Comparison of ENCODE assay signal across 2 cellular contexts in the genomic region with DNA sequence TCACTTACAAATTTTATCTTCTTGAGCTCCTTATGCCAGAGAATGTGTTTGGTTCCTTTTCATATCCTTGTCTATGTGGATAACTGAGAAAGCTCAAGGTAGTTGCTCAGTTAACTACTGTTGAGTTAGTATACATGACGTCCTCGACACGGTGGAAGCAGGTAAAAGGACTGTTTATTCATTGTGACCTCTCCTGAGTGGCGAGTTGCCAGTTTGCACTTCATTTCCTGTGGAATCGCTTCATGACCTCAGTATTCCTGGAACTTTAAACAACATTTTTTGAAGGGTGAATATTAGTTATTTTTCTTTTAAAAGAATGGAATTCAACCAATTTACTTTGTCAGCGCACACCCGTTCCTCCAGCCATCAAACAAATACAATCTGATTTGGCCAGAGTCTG.
A peak's percentile ranks its signal among the peaks of the same experiment; 100 is the strongest.
TF ChIP-seq lines count a peak whose summit lies in the region.

No MANE protein-coding gene starts in this region.

TF ChIP-seq in liver, 16 proteins besides CTCF, POLR2A, EP300 and RAD21:
- TF ChIP-seq, protein P1, sequence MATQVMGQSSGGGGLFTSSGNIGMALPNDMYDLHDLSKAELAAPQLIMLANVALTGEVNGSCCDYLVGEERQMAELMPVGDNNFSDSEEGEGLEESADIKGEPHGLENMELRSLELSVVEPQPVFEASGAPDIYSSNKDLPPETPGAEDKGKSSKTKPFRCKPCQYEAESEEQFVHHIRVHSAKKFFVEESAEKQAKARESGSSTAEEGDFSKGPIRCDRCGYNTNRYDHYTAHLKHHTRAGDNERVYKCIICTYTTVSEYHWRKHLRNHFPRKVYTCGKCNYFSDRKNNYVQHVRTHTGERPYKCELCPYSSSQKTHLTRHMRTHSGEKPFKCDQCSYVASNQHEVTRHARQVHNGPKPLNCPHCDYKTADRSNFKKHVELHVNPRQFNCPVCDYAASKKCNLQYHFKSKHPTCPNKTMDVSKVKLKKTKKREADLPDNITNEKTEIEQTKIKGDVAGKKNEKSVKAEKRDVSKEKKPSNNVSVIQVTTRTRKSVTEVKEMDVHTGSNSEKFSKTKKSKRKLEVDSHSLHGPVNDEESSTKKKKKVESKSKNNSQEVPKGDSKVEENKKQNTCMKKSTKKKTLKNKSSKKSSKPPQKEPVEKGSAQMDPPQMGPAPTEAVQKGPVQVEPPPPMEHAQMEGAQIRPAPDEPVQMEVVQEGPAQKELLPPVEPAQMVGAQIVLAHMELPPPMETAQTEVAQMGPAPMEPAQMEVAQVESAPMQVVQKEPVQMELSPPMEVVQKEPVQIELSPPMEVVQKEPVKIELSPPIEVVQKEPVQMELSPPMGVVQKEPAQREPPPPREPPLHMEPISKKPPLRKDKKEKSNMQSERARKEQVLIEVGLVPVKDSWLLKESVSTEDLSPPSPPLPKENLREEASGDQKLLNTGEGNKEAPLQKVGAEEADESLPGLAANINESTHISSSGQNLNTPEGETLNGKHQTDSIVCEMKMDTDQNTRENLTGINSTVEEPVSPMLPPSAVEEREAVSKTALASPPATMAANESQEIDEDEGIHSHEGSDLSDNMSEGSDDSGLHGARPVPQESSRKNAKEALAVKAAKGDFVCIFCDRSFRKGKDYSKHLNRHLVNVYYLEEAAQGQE (IDR thresholded peaks at IDR 0.05) = no peak
- TF ChIP-seq EGR1 (IDR thresholded peaks at IDR 0.05; ENCODE audit: low read depth in 2 of 2) = no peak
- TF ChIP-seq, protein P2, sequence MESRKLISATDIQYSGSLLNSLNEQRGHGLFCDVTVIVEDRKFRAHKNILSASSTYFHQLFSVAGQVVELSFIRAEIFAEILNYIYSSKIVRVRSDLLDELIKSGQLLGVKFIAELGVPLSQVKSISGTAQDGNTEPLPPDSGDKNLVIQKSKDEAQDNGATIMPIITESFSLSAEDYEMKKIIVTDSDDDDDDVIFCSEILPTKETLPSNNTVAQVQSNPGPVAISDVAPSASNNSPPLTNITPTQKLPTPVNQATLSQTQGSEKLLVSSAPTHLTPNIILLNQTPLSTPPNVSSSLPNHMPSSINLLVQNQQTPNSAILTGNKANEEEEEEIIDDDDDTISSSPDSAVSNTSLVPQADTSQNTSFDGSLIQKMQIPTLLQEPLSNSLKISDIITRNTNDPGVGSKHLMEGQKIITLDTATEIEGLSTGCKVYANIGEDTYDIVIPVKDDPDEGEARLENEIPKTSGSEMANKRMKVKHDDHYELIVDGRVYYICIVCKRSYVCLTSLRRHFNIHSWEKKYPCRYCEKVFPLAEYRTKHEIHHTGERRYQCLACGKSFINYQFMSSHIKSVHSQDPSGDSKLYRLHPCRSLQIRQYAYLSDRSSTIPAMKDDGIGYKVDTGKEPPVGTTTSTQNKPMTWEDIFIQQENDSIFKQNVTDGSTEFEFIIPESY (IDR thresholded peaks at IDR 0.05) = no peak
- TF ChIP-seq JUND (IDR thresholded peaks at IDR 0.05) = no peak
- TF ChIP-seq HNF4G (IDR thresholded peaks at IDR 0.05) = no peak
- TF ChIP-seq HNF4A (conservative IDR thresholded peaks at IDR 0.05) = no peak
- TF ChIP-seq, protein P3, sequence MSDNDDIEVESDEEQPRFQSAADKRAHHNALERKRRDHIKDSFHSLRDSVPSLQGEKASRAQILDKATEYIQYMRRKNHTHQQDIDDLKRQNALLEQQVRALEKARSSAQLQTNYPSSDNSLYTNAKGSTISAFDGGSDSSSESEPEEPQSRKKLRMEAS (IDR thresholded peaks at IDR 0.05) = no peak
- TF ChIP-seq, protein P4, sequence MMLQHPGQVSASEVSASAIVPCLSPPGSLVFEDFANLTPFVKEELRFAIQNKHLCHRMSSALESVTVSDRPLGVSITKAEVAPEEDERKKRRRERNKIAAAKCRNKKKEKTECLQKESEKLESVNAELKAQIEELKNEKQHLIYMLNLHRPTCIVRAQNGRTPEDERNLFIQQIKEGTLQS (IDR thresholded peaks at IDR 0.05) = no peak
- no peak for TF ChIP-seq YY1 (IDR thresholded peaks at IDR 0.05)
- no peak for TF ChIP-seq TAF1 (conservative IDR thresholded peaks at IDR 0.05)
- no peak for TF ChIP-seq SP1 (IDR thresholded peaks at IDR 0.05)
- peak; percentile 53 to 75 for TF ChIP-seq GABPA (IDR thresholded peaks at IDR 0.05 in 1 of 2, conservative IDR thresholded peaks at IDR 0.05 in 1 of 2)
- TF ChIP-seq FOXA2 (IDR thresholded peaks at IDR 0.05) = peak; percentile 22
- TF ChIP-seq NR2F2 (IDR thresholded peaks at IDR 0.05) = no peak
- no peak for TF ChIP-seq RXRA (IDR thresholded peaks at IDR 0.05)
- TF ChIP-seq FOXA1 (IDR thresholded peaks at IDR 0.05) = no peak

TF ChIP-seq in HepG2, 621 proteins besides CTCF, POLR2A, EP300 and RAD21 (continued from another document):
- no peak for TF ChIP-seq KDM6A (CRISPR knock-in tag; IDR thresholded peaks at IDR 0.05; ENCODE audit: low read depth)
- TF ChIP-seq, protein P5, sequence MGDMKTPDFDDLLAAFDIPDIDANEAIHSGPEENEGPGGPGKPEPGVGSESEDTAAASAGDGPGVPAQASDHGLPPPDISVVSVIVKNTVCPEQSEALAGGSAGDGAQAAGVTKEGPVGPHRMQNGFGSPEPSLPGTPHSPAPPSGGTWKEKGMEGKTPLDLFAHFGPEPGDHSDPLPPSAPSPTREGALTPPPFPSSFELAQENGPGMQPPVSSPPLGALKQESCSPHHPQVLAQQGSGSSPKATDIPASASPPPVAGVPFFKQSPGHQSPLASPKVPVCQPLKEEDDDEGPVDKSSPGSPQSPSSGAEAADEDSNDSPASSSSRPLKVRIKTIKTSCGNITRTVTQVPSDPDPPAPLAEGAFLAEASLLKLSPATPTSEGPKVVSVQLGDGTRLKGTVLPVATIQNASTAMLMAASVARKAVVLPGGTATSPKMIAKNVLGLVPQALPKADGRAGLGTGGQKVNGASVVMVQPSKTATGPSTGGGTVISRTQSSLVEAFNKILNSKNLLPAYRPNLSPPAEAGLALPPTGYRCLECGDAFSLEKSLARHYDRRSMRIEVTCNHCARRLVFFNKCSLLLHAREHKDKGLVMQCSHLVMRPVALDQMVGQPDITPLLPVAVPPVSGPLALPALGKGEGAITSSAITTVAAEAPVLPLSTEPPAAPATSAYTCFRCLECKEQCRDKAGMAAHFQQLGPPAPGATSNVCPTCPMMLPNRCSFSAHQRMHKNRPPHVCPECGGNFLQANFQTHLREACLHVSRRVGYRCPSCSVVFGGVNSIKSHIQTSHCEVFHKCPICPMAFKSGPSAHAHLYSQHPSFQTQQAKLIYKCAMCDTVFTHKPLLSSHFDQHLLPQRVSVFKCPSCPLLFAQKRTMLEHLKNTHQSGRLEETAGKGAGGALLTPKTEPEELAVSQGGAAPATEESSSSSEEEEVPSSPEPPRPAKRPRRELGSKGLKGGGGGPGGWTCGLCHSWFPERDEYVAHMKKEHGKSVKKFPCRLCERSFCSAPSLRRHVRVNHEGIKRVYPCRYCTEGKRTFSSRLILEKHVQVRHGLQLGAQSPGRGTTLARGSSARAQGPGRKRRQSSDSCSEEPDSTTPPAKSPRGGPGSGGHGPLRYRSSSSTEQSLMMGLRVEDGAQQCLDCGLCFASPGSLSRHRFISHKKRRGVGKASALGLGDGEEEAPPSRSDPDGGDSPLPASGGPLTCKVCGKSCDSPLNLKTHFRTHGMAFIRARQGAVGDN (CRISPR knock-in tag; IDR thresholded peaks at IDR 0.05) = no peak
- TF ChIP-seq NKX3-1 (CRISPR knock-in tag; IDR thresholded peaks at IDR 0.05) = no peak
- TF ChIP-seq, protein P6, sequence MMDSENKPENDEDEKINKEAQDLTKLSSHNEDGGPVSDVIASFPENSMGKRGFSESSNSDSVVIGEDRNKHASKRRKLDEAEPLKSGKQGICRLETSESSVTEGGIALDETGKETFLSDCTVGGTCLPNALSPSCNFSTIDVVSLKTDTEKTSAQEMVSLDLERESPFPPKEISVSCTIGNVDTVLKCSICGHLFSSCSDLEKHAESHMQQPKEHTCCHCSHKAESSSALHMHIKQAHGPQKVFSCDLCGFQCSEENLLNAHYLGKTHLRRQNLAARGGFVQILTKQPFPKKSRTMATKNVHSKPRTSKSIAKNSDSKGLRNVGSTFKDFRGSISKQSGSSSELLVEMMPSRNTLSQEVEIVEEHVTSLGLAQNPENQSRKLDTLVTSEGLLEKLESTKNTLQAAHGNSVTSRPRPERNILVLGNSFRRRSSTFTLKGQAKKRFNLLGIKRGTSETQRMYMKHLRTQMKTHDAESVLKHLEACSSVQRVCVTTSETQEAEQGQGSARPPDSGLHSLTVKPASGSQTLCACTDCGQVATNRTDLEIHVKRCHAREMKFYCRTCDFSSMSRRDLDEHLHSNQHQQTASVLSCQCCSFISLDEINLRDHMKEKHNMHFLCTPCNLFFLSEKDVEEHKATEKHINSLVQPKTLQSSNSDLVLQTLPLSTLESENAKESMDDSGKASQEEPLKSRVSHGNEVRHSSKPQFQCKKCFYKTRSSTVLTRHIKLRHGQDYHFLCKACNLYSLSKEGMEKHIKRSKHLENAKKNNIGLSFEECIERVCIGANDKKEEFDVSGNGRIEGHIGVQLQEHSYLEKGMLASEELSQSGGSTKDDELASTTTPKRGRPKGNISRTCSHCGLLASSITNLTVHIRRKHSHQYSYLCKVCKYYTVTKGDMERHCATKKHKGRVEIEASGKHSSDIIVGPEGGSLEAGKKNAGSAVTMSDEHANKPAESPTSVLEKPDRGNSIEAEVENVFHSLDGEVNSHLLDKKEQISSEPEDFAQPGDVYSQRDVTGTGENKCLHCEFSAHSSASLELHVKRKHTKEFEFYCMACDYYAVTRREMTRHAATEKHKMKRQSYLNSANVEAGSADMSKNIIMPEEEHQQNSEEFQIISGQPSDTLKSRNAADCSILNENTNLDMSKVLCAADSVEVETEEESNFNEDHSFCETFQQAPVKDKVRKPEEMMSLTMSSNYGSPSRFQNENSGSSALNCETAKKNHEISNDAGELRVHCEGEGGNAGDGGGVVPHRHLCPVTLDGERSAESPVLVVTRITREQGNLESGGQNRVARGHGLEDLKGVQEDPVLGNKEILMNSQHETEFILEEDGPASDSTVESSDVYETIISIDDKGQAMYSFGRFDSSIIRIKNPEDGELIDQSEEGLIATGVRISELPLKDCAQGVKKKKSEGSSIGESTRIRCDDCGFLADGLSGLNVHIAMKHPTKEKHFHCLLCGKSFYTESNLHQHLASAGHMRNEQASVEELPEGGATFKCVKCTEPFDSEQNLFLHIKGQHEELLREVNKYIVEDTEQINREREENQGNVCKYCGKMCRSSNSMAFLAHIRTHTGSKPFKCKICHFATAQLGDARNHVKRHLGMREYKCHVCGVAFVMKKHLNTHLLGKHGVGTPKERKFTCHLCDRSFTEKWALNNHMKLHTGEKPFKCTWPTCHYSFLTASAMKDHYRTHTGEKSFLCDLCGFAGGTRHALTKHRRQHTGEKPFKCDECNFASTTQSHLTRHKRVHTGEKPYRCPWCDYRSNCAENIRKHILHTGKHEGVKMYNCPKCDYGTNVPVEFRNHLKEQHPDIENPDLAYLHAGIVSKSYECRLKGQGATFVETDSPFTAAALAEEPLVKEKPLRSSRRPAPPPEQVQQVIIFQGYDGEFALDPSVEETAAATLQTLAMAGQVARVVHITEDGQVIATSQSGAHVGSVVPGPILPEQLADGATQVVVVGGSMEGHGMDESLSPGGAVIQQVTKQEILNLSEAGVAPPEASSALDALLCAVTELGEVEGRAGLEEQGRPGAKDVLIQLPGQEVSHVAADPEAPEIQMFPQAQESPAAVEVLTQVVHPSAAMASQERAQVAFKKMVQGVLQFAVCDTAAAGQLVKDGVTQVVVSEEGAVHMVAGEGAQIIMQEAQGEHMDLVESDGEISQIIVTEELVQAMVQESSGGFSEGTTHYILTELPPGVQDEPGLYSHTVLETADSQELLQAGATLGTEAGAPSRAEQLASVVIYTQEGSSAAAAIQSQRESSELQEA (CRISPR knock-in tag; IDR thresholded peaks at IDR 0.05; ENCODE audit: not compliant biosample characterization) = no peak
- TF ChIP-seq TP53 (CRISPR knock-in tag; conservative IDR thresholded peaks at IDR 0.05) = no peak
TF ChIP-seq in HepG2: peak in this region for 0.
